21 cellular contexts compared by ENCODE assay signal in the genomic region with DNA sequence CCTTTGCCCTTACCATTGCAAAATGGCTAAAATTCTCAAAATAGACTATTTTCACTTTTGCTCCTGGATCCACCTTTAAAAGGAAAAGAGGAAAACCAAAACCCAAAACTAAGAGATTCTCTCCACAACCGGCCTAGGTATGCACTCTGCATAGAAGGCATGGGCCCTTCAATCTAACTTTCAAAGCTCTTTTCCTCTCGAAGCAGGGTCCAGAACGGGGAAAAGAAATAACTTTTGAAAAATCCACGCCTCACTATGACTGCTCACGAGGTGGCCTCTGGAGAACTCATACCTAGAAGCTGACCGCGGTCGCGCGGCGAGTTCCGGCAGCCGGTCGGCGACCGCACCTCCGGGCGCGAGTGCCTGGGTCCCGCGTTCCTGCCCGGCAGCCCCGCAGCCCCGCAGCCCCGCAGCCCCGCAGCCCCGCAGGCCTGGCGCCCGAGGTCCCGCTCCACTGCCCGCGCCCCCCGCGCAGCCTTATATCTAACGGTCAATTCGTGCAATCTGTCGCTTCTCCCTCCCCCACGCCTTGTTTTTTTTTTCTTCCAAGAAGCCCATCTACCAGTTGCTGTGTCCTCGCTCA. TPM values are rescaled to one million over a fixed set of nuclear protein-coding genes. Genes with fewer than 3 reads are reported as not detected.
A peak's percentile ranks its signal among the peaks of the same experiment; 100 is the strongest.
DNase-seq lines count a peak whose midpoint lies in the region; TF ChIP-seq lines count a peak whose summit lies in the region.
"Had no signal": no experiment of that assay in that cellular context is flagged by ENCODE, and none has a peak within 500 bp of the region (broad histone marks: within the 10 kb centered on the region; RNA-seq: fewer than 3 reads in every experiment).

No MANE protein-coding gene starts in this region.

- peak overlapping the region; percentile 52 for H3K4me3 ChIP-seq in H7 (ENCODE audit: insufficient read depth, low read depth, low read length)
- H3K4me3 ChIP-seq in neural cell (ENCODE audit: low read length), result peak overlapping the region; percentile 65

- H3K4me2 ChIP-seq in neural cell (ENCODE audit: low read length), result peak overlapping the region; percentile 43

- no peaks in the 10 kb centered on the region for H3K9me3 Mint-ChIP-seq in endothelial cell (ENCODE audit: unreplicated experiment)

- H3K4me1 Mint-ChIP-seq in endothelial cell (ENCODE audit: unreplicated experiment), result peaks cover 50% of the 10 kb centered on the region

- TF ChIP-seq EP300 in neural cell (conservative IDR thresholded peaks at IDR 0.05; ENCODE audit: poor library complexity, severe bottlenecking), result no peak

- H3K9me3 ChIP-seq in neural cell (ENCODE audit: low read length), result no peaks in the 10 kb centered on the region

- H3K27ac Mint-ChIP-seq in endothelial cell (ENCODE audit: unreplicated experiment), result no peak overlapping the region
- H3K27ac Mint-ChIP-seq: CD4-positive, alpha-beta T cell; T-helper 17 cell had no signal

- H3K36me3 ChIP-seq in H7 (replicated peaks; ENCODE audit: control insufficient read depth, insufficient read depth, low read length) (no peaks in the 10 kb centered on the region; the same call in 1 of the 2 replicates), neural cell (ENCODE audit: insufficient read depth, low read length) (no peaks in the 10 kb centered on the region)
- H3K36me3 ChIP-seq: stomach had no signal

- H3K27me3 ChIP-seq in H7 (ENCODE audit: control insufficient read depth, insufficient read depth, low read length), result peaks cover 78% of the 10 kb centered on the region
- peaks cover 71% of the 10 kb centered on the region for H3K27me3 ChIP-seq in neural cell (ENCODE audit: insufficient read depth, low read depth, low read length)

- peak overlapping the region; percentile 87 for H3K4me3 Mint-ChIP-seq in endothelial cell (ENCODE audit: unreplicated experiment)
- H3K4me3 Mint-ChIP-seq: CD4-positive, alpha-beta T cell; T-helper 17 cell had no signal

- no peaks in the 10 kb centered on the region for H3K9me2 ChIP-seq in neural cell (ENCODE audit: insufficient read depth, low read length)

- H3F3A ChIP-seq in neural cell (ENCODE audit: insufficient read depth, low read length, poor library complexity, severe bottlenecking), result no peaks in the 10 kb centered on the region

- peak overlapping the region; percentile 59 for H3K9ac ChIP-seq in neural cell (ENCODE audit: low read length)

- H2AFZ ChIP-seq in neural cell (ENCODE audit: low read depth, low read length), result no peak overlapping the region

- no peak for TF ChIP-seq RAD21 in neural cell (conservative IDR thresholded peaks at IDR 0.05)

- no peaks in the 10 kb centered on the region for H4K20me1 ChIP-seq in neural cell (ENCODE audit: insufficient read depth)

- TF ChIP-seq CTCF in endothelial cell (IDR thresholded peaks at IDR 0.05; ENCODE audit: unreplicated experiment), result no peak
- TF ChIP-seq CTCF in neural cell (IDR thresholded peaks at IDR 0.05; ENCODE audit: poor library complexity, severe bottlenecking), result no peak

- no peak overlapping the region for H3K27ac ChIP-seq in neural cell (ENCODE audit: low read length)
- H3K27ac ChIP-seq: 22Rv1, stomach had no signal

- DNase-seq in NCI-H82 (lab: John Stamatoyannopoulos, UW) (peak; percentile 95), NCI-H82 treated with DMSO at 0.1 percent for 48 hours (lab: John Stamatoyannopoulos, UW; ENCODE audit: unreplicated experiment) (no peak), H7 (peak; percentile 51), endothelial cell (ENCODE audit: low spot score) (peak; percentile 21), NCI-H1417 treated with DMSO at 0.1 percent for 48 hours (lab: John Stamatoyannopoulos, UW) (no peak), nucleus accumbens (lab: John Stamatoyannopoulos, UW) (no peak), GOT3 (lab: John Stamatoyannopoulos, UW) (no peak)
- DNase-seq: activated CD4-positive, alpha-beta T cell treated with anti-CD3 and anti-CD28 coated beads for 4 hours; activated effector memory CD4-positive, alpha-beta T cell treated with anti-CD3 and anti-CD28 coated beads, Interleukin-2, amount 50 U/mL, for 16 hours; CD4-positive, alpha-beta T cell; hippocampal formation; KBM-7; midbrain; NCI-H1417; stomach; T-helper 17 cell had no signal

- peaks cover 31% of the 10 kb centered on the region for H3K27me3 Mint-ChIP-seq in endothelial cell (ENCODE audit: unreplicated experiment)

- peaks cover 80% of the 10 kb centered on the region for H3K79me2 ChIP-seq in neural cell (replicated peaks; ENCODE audit: insufficient read depth, low read length)

- H3K36me3 Mint-ChIP-seq in endothelial cell (ENCODE audit: low read depth, unreplicated experiment), result peaks cover 20% of the 10 kb centered on the region

TF ChIP-seq in neural cell, 6 proteins besides CTCF, POLR2A, EP300 and RAD21:
- TF ChIP-seq POLR2AphosphoS5 (IDR thresholded peaks at IDR 0.05), result no peak
- TF ChIP-seq SMC3 (conservative IDR thresholded peaks at IDR 0.05; ENCODE audit: poor library complexity), result no peak
- TF ChIP-seq MXI1 (conservative IDR thresholded peaks at IDR 0.05; ENCODE audit: poor library complexity, severe bottlenecking), result peak; percentile 5
- TF ChIP-seq EZH2 (IDR thresholded peaks at IDR 0.05; ENCODE audit: borderline replicate concordance, insufficient read depth, low read length, poor library complexity, severe bottlenecking), result no peak
- no peak for TF ChIP-seq TAF1 (IDR thresholded peaks at IDR 0.05; ENCODE audit: low read depth)
- TF ChIP-seq, protein P1, sequence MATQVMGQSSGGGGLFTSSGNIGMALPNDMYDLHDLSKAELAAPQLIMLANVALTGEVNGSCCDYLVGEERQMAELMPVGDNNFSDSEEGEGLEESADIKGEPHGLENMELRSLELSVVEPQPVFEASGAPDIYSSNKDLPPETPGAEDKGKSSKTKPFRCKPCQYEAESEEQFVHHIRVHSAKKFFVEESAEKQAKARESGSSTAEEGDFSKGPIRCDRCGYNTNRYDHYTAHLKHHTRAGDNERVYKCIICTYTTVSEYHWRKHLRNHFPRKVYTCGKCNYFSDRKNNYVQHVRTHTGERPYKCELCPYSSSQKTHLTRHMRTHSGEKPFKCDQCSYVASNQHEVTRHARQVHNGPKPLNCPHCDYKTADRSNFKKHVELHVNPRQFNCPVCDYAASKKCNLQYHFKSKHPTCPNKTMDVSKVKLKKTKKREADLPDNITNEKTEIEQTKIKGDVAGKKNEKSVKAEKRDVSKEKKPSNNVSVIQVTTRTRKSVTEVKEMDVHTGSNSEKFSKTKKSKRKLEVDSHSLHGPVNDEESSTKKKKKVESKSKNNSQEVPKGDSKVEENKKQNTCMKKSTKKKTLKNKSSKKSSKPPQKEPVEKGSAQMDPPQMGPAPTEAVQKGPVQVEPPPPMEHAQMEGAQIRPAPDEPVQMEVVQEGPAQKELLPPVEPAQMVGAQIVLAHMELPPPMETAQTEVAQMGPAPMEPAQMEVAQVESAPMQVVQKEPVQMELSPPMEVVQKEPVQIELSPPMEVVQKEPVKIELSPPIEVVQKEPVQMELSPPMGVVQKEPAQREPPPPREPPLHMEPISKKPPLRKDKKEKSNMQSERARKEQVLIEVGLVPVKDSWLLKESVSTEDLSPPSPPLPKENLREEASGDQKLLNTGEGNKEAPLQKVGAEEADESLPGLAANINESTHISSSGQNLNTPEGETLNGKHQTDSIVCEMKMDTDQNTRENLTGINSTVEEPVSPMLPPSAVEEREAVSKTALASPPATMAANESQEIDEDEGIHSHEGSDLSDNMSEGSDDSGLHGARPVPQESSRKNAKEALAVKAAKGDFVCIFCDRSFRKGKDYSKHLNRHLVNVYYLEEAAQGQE (IDR thresholded peaks at IDR 0.05; ENCODE audit: borderline replicate concordance), result no peak

RNA-seq across cellular contexts. Expression of gene OTX2, which starts 2.6 kb away (rescaled TPM):
- 85.8 and 148 TPM in 2 replicates for total RNA-seq in H7 (2014; rRNA removed; shearing (Covaris generic))
- 12.0 TPM for total RNA-seq in endothelial cell (ENCODE audit: unreplicated experiment)
- 2.1 and 3.2 TPM in 2 replicates for polyA plus RNA-seq in neural cell
- polyA minus RNA-seq in neural cell, result 1.7 and 7.1 TPM in 2 replicates
- total RNA-seq: CD4-positive, alpha-beta T cell; NCI-H460; renal cortical epithelial cell; stomach; T-helper 17 cell had no signal
- polyA plus RNA-seq: esophagus, stomach had no signal

Comparison
In these comparisons a context has a peak if more than half of its experiments do, and no peak if none do; other contexts are left out.
1. DNase-seq: peak in NCI-H82 (single experiment), H7 (single experiment) and endothelial cell (single experiment); none in NCI-H82 treated with DMSO at 0.1 percent for 48 hours (single experiment), NCI-H1417 treated with DMSO at 0.1 percent for 48 hours (single experiment), nucleus accumbens (0 of 56) and GOT3 (single experiment).